2 cellular contexts compared by ENCODE assay signal in genomic region chr9:127794001-127794791, GRCh38.
TF ChIP-seq lines count a peak whose summit lies in the region.

No MANE protein-coding gene starts in this region.

TF ChIP-seq in SK-N-SH treated with all-trans-retinoic acid at 6 μM for 48 hours, 23 proteins besides CTCF, POLR2A, EP300 and RAD21 (continued from another document):
- TF ChIP-seq TSHZ2 (CRISPR knock-in tag; IDR thresholded peaks at IDR 0.05) (no peak), CSDC2 (CRISPR knock-in tag; IDR thresholded peaks at IDR 0.05) (no peak), POU6F1 (CRISPR knock-in tag; IDR thresholded peaks at IDR 0.05; ENCODE audit: borderline replicate concordance, low read depth) (no peak), PATZ1 (CRISPR knock-in tag; IDR thresholded peaks at IDR 0.05; ENCODE audit: borderline replicate concordance) (no peak), CSRNP3 (CRISPR knock-in tag; IDR thresholded peaks at IDR 0.05) (no peak), RARB (CRISPR knock-in tag; IDR thresholded peaks at IDR 0.05) (no peak), ZNF70 (CRISPR knock-in tag; IDR thresholded peaks at IDR 0.05) (no peak), ZNF565 (CRISPR knock-in tag; conservative IDR thresholded peaks at IDR 0.05; ENCODE audit: low read depth) (no peak), GLIS3 (CRISPR knock-in tag; IDR thresholded peaks at IDR 0.05) (no peak), ZFP30 (CRISPR knock-in tag; IDR thresholded peaks at IDR 0.05) (no peak), ZFP3 (CRISPR knock-in tag; IDR thresholded peaks at IDR 0.05) (no peak), TCF4 (CRISPR knock-in tag; IDR thresholded peaks at IDR 0.05; ENCODE audit: borderline replicate concordance) (no peak), ARNTL (CRISPR knock-in tag; IDR thresholded peaks at IDR 0.05; ENCODE audit: borderline replicate concordance, low read depth) (no peak), OSR1 (CRISPR knock-in tag; IDR thresholded peaks at IDR 0.05) (no peak), BACH2 (CRISPR knock-in tag; IDR thresholded peaks at IDR 0.05; ENCODE audit: borderline replicate concordance) (no peak), TOX (CRISPR knock-in tag; IDR thresholded peaks at IDR 0.05; ENCODE audit: borderline replicate concordance) (no peak), ESRRG (CRISPR knock-in tag; IDR thresholded peaks at IDR 0.05) (no peak), ZNF8 (CRISPR knock-in tag; IDR thresholded peaks at IDR 0.05) (no peak)

TF ChIP-seq in SK-N-SH, 30 proteins besides CTCF, POLR2A, EP300 and RAD21 (continued from another document):
- no peak for TF ChIP-seq IRF3 (IDR thresholded peaks at IDR 0.05; ENCODE audit: low read depth, low read length)
- TF ChIP-seq USF1 (IDR thresholded peaks at IDR 0.05; ENCODE audit: borderline replicate concordance, low read depth): no peak
- TF ChIP-seq GABPA (IDR thresholded peaks at IDR 0.05; ENCODE audit: low read depth): no peak
- TF ChIP-seq TAF1 (IDR thresholded peaks at IDR 0.05; ENCODE audit: borderline replicate concordance, low read depth, low read length): no peak
- TF ChIP-seq GATA2 (CRISPR knock-in tag; IDR thresholded peaks at IDR 0.05): no peak
- TF ChIP-seq JUND (IDR thresholded peaks at IDR 0.05): no peak
- TF ChIP-seq SMC3 (IDR thresholded peaks at IDR 0.05; ENCODE audit: low read depth, low read length): no peak
- TF ChIP-seq REST (IDR thresholded peaks at IDR 0.05; ENCODE audit: low read depth, low read length): no peak
- TF ChIP-seq POLR2AphosphoS5 (IDR thresholded peaks at IDR 0.05; ENCODE audit: low read depth, low read length): no peak; the same call in 1 of the 2 replicates
- TF ChIP-seq FOXM1 (IDR thresholded peaks at IDR 0.05; ENCODE audit: low read depth): no peak
- TF ChIP-seq MAX (IDR thresholded peaks at IDR 0.05; ENCODE audit: low read depth): no peak
- TF ChIP-seq RFX5 (IDR thresholded peaks at IDR 0.05; ENCODE audit: low read length): no peak
- no peak for TF ChIP-seq USF2 (IDR thresholded peaks at IDR 0.05; ENCODE audit: borderline replicate concordance, low read depth, low read length)
- TF ChIP-seq FOSL2 (IDR thresholded peaks at IDR 0.05; ENCODE audit: borderline replicate concordance, low read depth): no peak
- no peak for TF ChIP-seq CHD2 (IDR thresholded peaks at IDR 0.05; ENCODE audit: low read length, partially characterized antibody)
